1 cellular context compared by ENCODE assay signal in the genomic region with DNA sequence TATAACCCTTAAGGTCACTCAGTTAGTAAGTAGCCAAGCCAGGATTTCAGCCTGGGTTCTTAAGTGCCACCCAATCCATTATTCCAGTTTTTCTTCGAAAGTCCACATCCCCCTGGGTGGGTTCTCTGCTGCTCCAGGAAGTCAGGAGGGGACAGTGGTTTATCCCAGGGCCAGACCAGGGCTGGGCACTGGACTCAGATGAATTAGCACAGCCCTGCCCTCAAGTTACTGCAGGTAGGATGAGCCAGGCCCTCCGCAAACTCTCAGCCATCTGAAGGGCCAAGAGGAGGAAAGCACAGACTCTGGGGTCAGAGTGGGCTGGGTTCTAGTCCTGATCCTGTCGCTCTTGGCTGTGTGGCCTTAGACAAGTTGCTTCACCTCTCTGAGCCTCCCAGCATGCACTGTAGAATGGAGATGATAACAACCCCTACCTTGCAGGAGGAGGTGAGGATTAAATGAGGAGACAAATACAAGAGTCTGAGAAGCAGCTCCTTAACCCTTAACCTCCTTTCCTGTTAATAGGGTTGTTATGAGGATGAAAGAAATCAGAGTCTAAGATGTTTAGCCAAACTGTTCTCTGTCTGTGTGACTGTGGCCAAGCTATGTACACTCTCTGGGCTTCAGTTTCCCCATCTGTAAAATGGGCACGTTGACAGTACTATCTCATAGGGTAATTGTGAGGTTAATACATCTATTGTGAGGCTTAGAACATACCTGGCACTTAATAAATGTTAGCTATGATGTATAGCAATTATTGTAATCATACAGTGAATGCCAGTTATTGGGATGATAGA.
TF ChIP-seq lines count a peak whose summit lies in the region.

No MANE protein-coding gene starts in this region.

TF ChIP-seq in HepG2, 621 proteins besides CTCF, POLR2A, EP300 and RAD21 (continued from another document):
- TF ChIP-seq ZNF768 (CRISPR knock-in tag; IDR thresholded peaks at IDR 0.05) = peak; percentile 85
